14 cellular contexts compared by ENCODE assay signal in the genomic region with DNA sequence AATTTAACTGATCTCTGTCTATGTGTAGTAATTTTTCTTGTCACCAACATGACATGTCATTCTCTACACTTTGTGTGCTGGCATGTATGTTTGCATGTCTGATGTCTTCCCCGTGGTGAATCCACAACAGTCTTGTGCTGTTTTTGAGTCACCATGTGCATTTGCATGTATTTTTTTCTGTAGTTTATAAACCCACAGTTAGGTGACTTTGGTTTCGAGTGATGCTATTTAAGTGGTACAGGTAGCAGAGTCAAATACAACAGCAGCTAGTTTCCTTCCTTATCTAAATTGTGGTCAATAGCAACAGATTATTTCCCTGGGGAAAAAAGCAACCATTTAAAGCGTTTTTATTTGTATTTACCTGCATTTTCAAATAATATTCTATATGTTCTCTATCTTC.
A peak's percentile ranks its signal among the peaks of the same experiment; 100 is the strongest.
DNase-seq lines count a peak whose midpoint lies in the region; ATAC-seq, FAIRE-seq and TF ChIP-seq lines count a peak whose summit lies in the region.
"Had no signal": no experiment of that assay in that cellular context is flagged by ENCODE, and none has a peak within 500 bp of the region (broad histone marks: within the 10 kb centered on the region; RNA-seq: fewer than 3 reads in every experiment).

No MANE protein-coding gene starts in this region.

- intact Hi-C loops in ascending aorta (cut with DNase I), result no loop called here

- H3K36me3 ChIP-seq in ascending aorta, result peaks cover 10 to 30% of the 10 kb centered on the region in 2 donors
- H3K36me3 ChIP-seq: BE2C had no signal

- DNase-seq in GM18507 (ENCODE audit: extremely low spot score, insufficient read length, low read depth) (peak; percentile 15), ascending aorta (ENCODE audit: low spot score in 2 of 2) (no peak), omental fat pad (ENCODE audit: low spot score) (no peak), HPDE6-E6E7 (ENCODE audit: extremely low spot score) (no peak), NCI-H510A (lab: John Stamatoyannopoulos, UW) (no peak)
- DNase-seq: amygdala, BE2C, naive B cell, NCI-H1417 treated with DMSO at 0.1 percent for 48 hours, T-helper 17 cell had no signal

- ATAC-seq in GM19467 (IDR thresholded peaks at IDR 0.05; ENCODE audit: unreplicated experiment) (peak; percentile 89), HG02852 (IDR thresholded peaks at IDR 0.05; ENCODE audit: unreplicated experiment) (peak; percentile 91), HG03469 (IDR thresholded peaks at IDR 0.05; ENCODE audit: unreplicated experiment) (peak; percentile 94), omental fat pad (ENCODE audit: low FRiP score) (no peak)
- ATAC-seq: T-helper 17 cell had no signal

- no peaks in the 10 kb centered on the region for H3K27me3 ChIP-seq in ascending aorta
- H3K27me3 ChIP-seq: BE2C had no signal

- H3K4me1 ChIP-seq in ascending aorta, result no peaks in the 10 kb centered on the region
- H3K4me1 ChIP-seq: BE2C had no signal

- TF ChIP-seq CTCF in ascending aorta (IDR thresholded peaks at IDR 0.05) (no peak), omental fat pad (IDR thresholded peaks at IDR 0.05) (no peak)

- FAIRE-seq in GM18507 (lab: Jason Lieb, UNC), result peak; percentile 82
- FAIRE-seq: endothelial cell of umbilical vein had no signal

- H3K27ac ChIP-seq in ascending aorta, result no peak overlapping the region

- no peak overlapping the region for H3K4me3 ChIP-seq in ascending aorta

- H3K9me3 ChIP-seq in ascending aorta, result no peaks in the 10 kb centered on the region
- H3K9me3 ChIP-seq: BE2C had no signal
